Comparison of ENCODE assay signal across 20 cellular contexts in the genomic region with DNA sequence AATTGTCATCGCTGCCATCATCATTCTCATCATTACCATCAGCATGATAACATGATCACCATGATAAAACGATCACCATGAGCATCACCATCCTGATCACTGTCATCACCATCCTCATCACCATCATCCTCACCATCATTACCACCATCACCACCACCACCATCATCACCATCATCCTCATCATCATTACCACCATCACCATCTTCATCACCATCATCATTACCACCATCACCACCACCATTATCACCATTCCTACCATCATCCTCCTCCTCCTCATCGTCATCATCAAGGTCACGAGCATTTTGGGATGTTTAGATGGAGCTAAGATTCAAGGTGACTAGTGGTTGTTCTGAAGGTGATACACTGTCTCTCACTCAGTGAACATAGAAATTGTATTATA.
"Had no signal": no experiment of that assay in that cellular context is flagged by ENCODE, and none has a peak within 500 bp of the region (broad histone marks: within the 10 kb centered on the region; RNA-seq: fewer than 3 reads in every experiment).

No MANE protein-coding gene starts in this region.

- H3K4me2 ChIP-seq: KMS-11 had no signal

- ATAC-seq: Panc1, PC-3, SK-N-SH treated with all-trans-retinoic acid at 6 μM for 48 hours had no signal

- DNase-seq: Kasumi-1, MM.1S, NCI-H1092 treated with DMSO at 0.1 percent for 48 hours, NCI-H1436, NCI-H187, NCI-H2029, NCI-H2081 treated with DMSO at 0.1 percent for 48 hours, NCI-H2171, NCI-H446, NCI-H510A, NCI-H524 treated with DMSO at 0.1 percent for 48 hours, NCI-H69, NCI-H774, SHP77, T-helper 1 cell had no signal

- H3K9ac ChIP-seq: KMS-11 had no signal

- H3K27ac ChIP-seq: KMS-11, RWPE1 had no signal
